Comparison of ENCODE assay signal across 9 cellular contexts in genomic region chr9:114291064-114291474, GRCh38. TPM values are rescaled to one million over a fixed set of nuclear protein-coding genes. Genes with fewer than 3 reads are reported as not detected.
A peak's percentile ranks its signal among the peaks of the same experiment; 100 is the strongest.
DNase-seq lines count a peak whose midpoint lies in the region; ATAC-seq, FAIRE-seq and TF ChIP-seq lines count a peak whose summit lies in the region.
"Had no signal": no experiment of that assay in that cellular context is flagged by ENCODE, and none has a peak within 500 bp of the region (broad histone marks: within the 10 kb centered on the region; RNA-seq: fewer than 3 reads in every experiment).

No MANE protein-coding gene starts in this region.

- TF ChIP-seq POLR2A in GM12892 (IDR thresholded peaks at IDR 0.05; ENCODE audit: low read depth, low read length) = no peak

- no peak overlapping the region for H2AK5ac ChIP-seq in mesendoderm (ENCODE audit: low read length)

- peak; percentile 79 for ATAC-seq in activated CD8-positive, alpha-beta T cell treated with anti-CD3 and anti-CD28 coated beads for 36 hours

- no peak overlapping the region for H2BK15ac ChIP-seq in mesendoderm (replicated peaks; ENCODE audit: low read depth)

- no peak overlapping the region for H3K27ac ChIP-seq in mesendoderm (ENCODE audit: low read depth, low read length)

- H3K18ac ChIP-seq in mesendoderm (ENCODE audit: low read length) = no peak overlapping the region

- no peak overlapping the region for H3K4me3 Mint-ChIP-seq in activated CD8-positive, alpha-beta T cell treated with anti-CD3 and anti-CD28 coated beads for 36 hours
- H3K4me3 Mint-ChIP-seq: stimulated activated naive CD8-positive, alpha-beta T cell treated with anti-CD3 and anti-CD28 coated beads, Interleukin-15, Interleukin-2, amounts not matched to agents 100 ng/mL and 50 ng/mL, for 24 hours had no signal

- no peaks in the 10 kb centered on the region for H3K4me1 Mint-ChIP-seq in activated CD8-positive, alpha-beta T cell treated with anti-CD3 and anti-CD28 coated beads for 36 hours (ENCODE audit: low read depth)

- H2BK120ac ChIP-seq in mesendoderm (ENCODE audit: low read depth, low read length) = no peak overlapping the region

- no peaks in the 10 kb centered on the region for H3K4me1 ChIP-seq in mesendoderm (ENCODE audit: control insufficient read depth, low read depth, low read length)

- CTCF ChIA-PET in activated CD8-positive, alpha-beta T cell treated with anti-CD3 and anti-CD28 coated beads for 36 hours (lab: Charles Lee) = interaction anchor here (0.6 to 5.1 kb wide), 58 partner anchors 9 to 592 kb away, joined by 3 to 71 read pairs (median 5); partner anchors contain the start of genes AKNA, COL27A1 and KIF12

- intact Hi-C loops in activated CD8-positive, alpha-beta T cell treated with anti-CD3 and anti-CD28 coated beads for 36 hours (cut with micrococcal nuclease) = loop anchor here (5.0 kb wide), 3 partner anchors 134 to 209 kb away; partner anchors contain the start of gene COL27A1

- H3K9me3 Mint-ChIP-seq in activated CD8-positive, alpha-beta T cell treated with anti-CD3 and anti-CD28 coated beads for 36 hours = peaks cover 14% of the 10 kb centered on the region

- no peak overlapping the region for H3K4me2 ChIP-seq in mesendoderm (ENCODE audit: low read length)

- H3K4me3 ChIP-seq in mesendoderm (ENCODE audit: low read length) = no peak overlapping the region

- H2BK5ac ChIP-seq in mesendoderm (ENCODE audit: low read length) = no peak overlapping the region

- TF ChIP-seq CTCF in activated CD8-positive, alpha-beta T cell treated with anti-CD3 and anti-CD28 coated beads for 36 hours (IDR thresholded peaks at IDR 0.05) = peak; percentile 93

- no peaks in the 10 kb centered on the region for H3K79me1 ChIP-seq in mesendoderm (ENCODE audit: low read length)

- H3K27me3 Mint-ChIP-seq in activated CD8-positive, alpha-beta T cell treated with anti-CD3 and anti-CD28 coated beads for 36 hours = peaks cover 2% of the 10 kb centered on the region

- H3K79me2 ChIP-seq in mesendoderm (ENCODE audit: control insufficient read depth, insufficient read depth, low read length) = no peaks in the 10 kb centered on the region

- POLR2A ChIA-PET in activated CD8-positive, alpha-beta T cell treated with anti-CD3 and anti-CD28 coated beads for 36 hours (lab: Charles Lee) = interaction anchor here (0.7 to 1.6 kb wide), 3 partner anchors 97 to 184 kb away, joined by 3 to 5 read pairs (median 3); partner anchors contain the start of gene AKNA

- DNase-seq in A172 (ENCODE audit: low spot score) (peak; percentile 75), GM12892 (ENCODE audit: insufficient read length) (peak; percentile 53), NCI-H345 treated with DMSO at 0.1 percent for 48 hours (lab: John Stamatoyannopoulos, UW; ENCODE audit: unreplicated experiment) (peak; percentile 43), mesendoderm (peak; percentile 71), SKM-1 treated with dmso at 0.1 percent for 144 hours (lab: John Stamatoyannopoulos, UW; ENCODE audit: unreplicated experiment) (no peak)
- peak; percentile 83 for DNase-seq in activated CD8-positive, alpha-beta T cell treated with anti-CD3 and anti-CD28 coated beads for 36 hours
- peak; percentile 64 for DNase-seq in effector CD8-positive, alpha-beta T cell (lab: John Stamatoyannopoulos, UW)
- DNase-seq in stimulated activated CD8-positive, alpha-beta memory T cell treated with anti-CD3 and anti-CD28 coated beads, Interleukin-15, amount 100 ng/mL, for 48 hours (ENCODE audit: low read depth in 2 of 2) = peak; percentile 38 to 44

- no peak overlapping the region for H4K5ac ChIP-seq in mesendoderm (ENCODE audit: low read length)

- H3K27ac Mint-ChIP-seq in activated CD8-positive, alpha-beta T cell treated with anti-CD3 and anti-CD28 coated beads for 36 hours = no peak overlapping the region
- H3K27ac Mint-ChIP-seq: stimulated activated naive CD8-positive, alpha-beta T cell treated with anti-CD3 and anti-CD28 coated beads, Interleukin-15, Interleukin-2, amounts not matched to agents 100 ng/mL and 50 ng/mL, for 24 hours had no signal

- H3K27me3 ChIP-seq in mesendoderm (ENCODE audit: insufficient read depth, low read length, poor library complexity) = no peaks in the 10 kb centered on the region

- no peak overlapping the region for H3K4ac ChIP-seq in mesendoderm (ENCODE audit: low read depth, low read length)

- no CpG with 5 or more reads among the region's 12 CpGs for WGBS in mesendoderm (ENCODE audit: extremely low coverage, insufficient coverage, low lambda C conversion rate)

- no peaks in the 10 kb centered on the region for H3K36me3 ChIP-seq in mesendoderm (ENCODE audit: control insufficient read depth, insufficient read depth, low read length)

- H3K9ac ChIP-seq in mesendoderm (ENCODE audit: low read length) = no peak overlapping the region

- no peak overlapping the region for H3K23ac ChIP-seq in mesendoderm (ENCODE audit: low read length)

- H3K56ac ChIP-seq in mesendoderm (ENCODE audit: low read length) = no peak overlapping the region

- H4K8ac ChIP-seq in mesendoderm (ENCODE audit: low read depth, low read length) = no peak overlapping the region

- peak; percentile 81 for FAIRE-seq in GM12892 (lab: Jason Lieb, UNC)

- H3K36me3 Mint-ChIP-seq in activated CD8-positive, alpha-beta T cell treated with anti-CD3 and anti-CD28 coated beads for 36 hours (ENCODE audit: low read depth) = peaks cover 7% of the 10 kb centered on the region

RNA-seq across cellular contexts. Expression of gene ORM1, which starts 31.8 kb away (rescaled TPM):
- total RNA-seq in A172 (2014; rRNA removed; shearing (Covaris generic)) = not detected in 2 replicates
- not detected for polyA plus RNA-seq in GM12892 (2012; ENCODE audit: missing spikeins)
- not detected for total RNA-seq in activated CD8-positive, alpha-beta T cell treated with anti-CD3 and anti-CD28 coated beads for 36 hours
- not detected for polyA plus RNA-seq in mesendoderm (2013, experiment 1 of 2)
- polyA plus RNA-seq in mesendoderm (2013, experiment 2 of 2) = not detected

RNA-seq across cellular contexts. Expression of gene ORM2, which starts 38.6 kb away (rescaled TPM):
- total RNA-seq in A172 (2014; rRNA removed; shearing (Covaris generic)) = not detected in 2 replicates
- not detected for polyA plus RNA-seq in GM12892 (2012; ENCODE audit: missing spikeins)
- not detected for total RNA-seq in activated CD8-positive, alpha-beta T cell treated with anti-CD3 and anti-CD28 coated beads for 36 hours
- 0.29 TPM for polyA plus RNA-seq in mesendoderm (2013, experiment 1 of 2)
- polyA plus RNA-seq in mesendoderm (2013, experiment 2 of 2) = 0.24 TPM
